Comparison of ENCODE assay signal across 1 cellular context in genomic region chr2:177466337-177467195, GRCh38.
TF ChIP-seq lines count a peak whose summit lies in the region.

No MANE protein-coding gene starts in this region.

TF ChIP-seq in SK-N-SH treated with all-trans-retinoic acid at 6 μM for 48 hours, 23 proteins besides CTCF, POLR2A, EP300 and RAD21 (continued from another document):
- no peak for TF ChIP-seq ESRRG (CRISPR knock-in tag; IDR thresholded peaks at IDR 0.05)
- no peak for TF ChIP-seq ISL1 (CRISPR knock-in tag; IDR thresholded peaks at IDR 0.05)
- no peak for TF ChIP-seq PPARA (CRISPR knock-in tag; IDR thresholded peaks at IDR 0.05; ENCODE audit: borderline replicate concordance)
- no peak for TF ChIP-seq TOX (CRISPR knock-in tag; IDR thresholded peaks at IDR 0.05; ENCODE audit: borderline replicate concordance)
- TF ChIP-seq ZC3H10 (CRISPR knock-in tag; IDR thresholded peaks at IDR 0.05), result no peak
